In genomic region chr9:109975574-109976327, GRCh38 we compare ENCODE assay signal across 16 cellular contexts.
DNase-seq lines count a peak whose midpoint lies in the region; ATAC-seq and TF ChIP-seq lines count a peak whose summit lies in the region.
"Had no signal": no experiment of that assay in that cellular context is flagged by ENCODE, and none has a peak within 500 bp of the region (broad histone marks: within the 10 kb centered on the region; RNA-seq: fewer than 3 reads in every experiment).

No MANE protein-coding gene starts in this region.

- peaks cover 3% of the 10 kb centered on the region for H3K36me3 Mint-ChIP-seq in activated CD4-positive, alpha-beta T cell treated with anti-CD3 and anti-CD28 coated beads for 36 hours (ENCODE audit: low read depth)
- H3K36me3 Mint-ChIP-seq in activated T-helper 2 cell treated with anti-CD3 and anti-CD28 coated beads, Interferon-gamma antibody, Interleukin-2, Interleukin-4, amounts not matched to agents 10 μg/mL and 5 μg/mL and 100 μg/mL, durations not matched to agents 14 hours and 24 hours and 36 hours (ENCODE audit: low read depth), result no peaks in the 10 kb centered on the region

- H3K4me3 Mint-ChIP-seq in activated CD4-positive, alpha-beta T cell treated with anti-CD3 and anti-CD28 coated beads for 36 hours, result no peak overlapping the region
- H3K4me3 Mint-ChIP-seq in activated T-helper 2 cell treated with anti-CD3 and anti-CD28 coated beads, Interferon-gamma antibody, Interleukin-2, Interleukin-4, amounts not matched to agents 10 μg/mL and 5 μg/mL and 100 μg/mL, durations not matched to agents 14 hours and 24 hours and 36 hours (ENCODE audit: low read depth), result no peak overlapping the region

- H3K27ac ChIP-seq in left lung, result no peak overlapping the region
- H3K27ac ChIP-seq: HL-60 had no signal

- peak; percentile 43 for DNase-seq in activated CD4-positive, alpha-beta T cell treated with anti-CD3 and anti-CD28 coated beads for 36 hours
- DNase-seq in activated CD4-positive, alpha-beta T cell treated with anti-CD3 and anti-CD28 coated beads, Interleukin-2, amount 50 U/mL, for 1 hour, result no peak
- DNase-seq in GM04504 (ENCODE audit: low read depth), result peak; percentile 58
- DNase-seq in activated T-helper 2 cell treated with anti-CD3 and anti-CD28 coated beads, Interferon-gamma antibody, Interleukin-2, Interleukin-4, amounts not matched to agents 10 μg/mL and 5 μg/mL and 100 μg/mL, durations not matched to agents 14 hours and 24 hours and 36 hours (ENCODE audit: low spot score), result no peak
- DNase-seq in left lung, result no peak
- DNase-seq in NCI-H187 treated with DMSO at 0.1 percent for 48 hours (lab: John Stamatoyannopoulos, UW), result no peak
- no peak for DNase-seq in NCI-H128 (lab: John Stamatoyannopoulos, UW; ENCODE audit: unreplicated experiment)
- no peak for DNase-seq in SW480 (ENCODE audit: low spot score)
- DNase-seq: activated CD8-positive, alpha-beta memory T cell treated with anti-CD3 and anti-CD28 coated beads for 24 hours; cortex of kidney; NCI-H187; NCI-H82; T-helper 9 cell had no signal

- H3K27me3 ChIP-seq in left lung, result no peaks in the 10 kb centered on the region

- POLR2A ChIA-PET in activated CD4-positive, alpha-beta T cell treated with anti-CD3 and anti-CD28 coated beads for 36 hours (lab: Charles Lee), result interaction anchor here (2.2 to 3.1 kb wide), 2 partner anchors 41 to 75 kb away, joined by 7 to 8 read pairs; no protein-coding TSS in a partner anchor

- CTCF ChIA-PET in activated CD4-positive, alpha-beta T cell treated with anti-CD3 and anti-CD28 coated beads for 36 hours (lab: Charles Lee), result interaction anchor here (0.6 to 2.7 kb wide), 4 partner anchors 25 to 75 kb away, joined by 3 to 10 read pairs (median 5); no protein-coding TSS in a partner anchor

- peaks cover 0 to 6% of the 10 kb centered on the region in 2 donors for H3K4me1 ChIP-seq in left lung

- intact Hi-C loops in activated CD4-positive, alpha-beta T cell treated with anti-CD3 and anti-CD28 coated beads for 36 hours (cut with DNase I, micrococcal nuclease), result loop anchor here (2.0 to 10.0 kb wide), 7 partner anchors 41 to 1509 kb away; partner anchors contain the start of genes TXN (in 2 of the 2) and ECPAS (in 1 of the 2)
- intact Hi-C loops in activated T-helper 2 cell treated with anti-CD3 and anti-CD28 coated beads, Interferon-gamma antibody, Interleukin-2, Interleukin-4, amounts not matched to agents 10 μg/mL and 5 μg/mL and 100 μg/mL, durations not matched to agents 14 hours and 24 hours and 36 hours (cut with micrococcal nuclease), result loop anchor here (2.0 kb wide), 2 partner anchors 53 to 511 kb away; no protein-coding TSS in a partner anchor
- intact Hi-C loops in left lung (cut with DNase I), result no loop called here

- peak overlapping the region; percentile 89 for H3K27ac Mint-ChIP-seq in activated CD4-positive, alpha-beta T cell treated with anti-CD3 and anti-CD28 coated beads for 36 hours
- peak overlapping the region; percentile 62 for H3K27ac Mint-ChIP-seq in activated T-helper 2 cell treated with anti-CD3 and anti-CD28 coated beads, Interferon-gamma antibody, Interleukin-2, Interleukin-4, amounts not matched to agents 10 μg/mL and 5 μg/mL and 100 μg/mL, durations not matched to agents 14 hours and 24 hours and 36 hours

- no peak overlapping the region for H3K4me3 ChIP-seq in left lung
- H3K4me3 ChIP-seq: lung had no signal

- no peaks in the 10 kb centered on the region for H3K36me3 ChIP-seq in left lung

- no peaks in the 10 kb centered on the region for H3K27me3 Mint-ChIP-seq in activated CD4-positive, alpha-beta T cell treated with anti-CD3 and anti-CD28 coated beads for 36 hours
- H3K27me3 Mint-ChIP-seq in activated T-helper 2 cell treated with anti-CD3 and anti-CD28 coated beads, Interferon-gamma antibody, Interleukin-2, Interleukin-4, amounts not matched to agents 10 μg/mL and 5 μg/mL and 100 μg/mL, durations not matched to agents 14 hours and 24 hours and 36 hours (ENCODE audit: low read depth), result no peaks in the 10 kb centered on the region

- H3K9me3 Mint-ChIP-seq in activated CD4-positive, alpha-beta T cell treated with anti-CD3 and anti-CD28 coated beads for 36 hours (ENCODE audit: low read depth), result peaks cover 7% of the 10 kb centered on the region
- no peaks in the 10 kb centered on the region for H3K9me3 Mint-ChIP-seq in activated T-helper 2 cell treated with anti-CD3 and anti-CD28 coated beads, Interferon-gamma antibody, Interleukin-2, Interleukin-4, amounts not matched to agents 10 μg/mL and 5 μg/mL and 100 μg/mL, durations not matched to agents 14 hours and 24 hours and 36 hours

- no peak for TF ChIP-seq CTCF in left lung (IDR thresholded peaks at IDR 0.05)

- peaks cover 67% of the 10 kb centered on the region for H3K4me1 Mint-ChIP-seq in activated CD4-positive, alpha-beta T cell treated with anti-CD3 and anti-CD28 coated beads for 36 hours
- peaks cover 67% of the 10 kb centered on the region for H3K4me1 Mint-ChIP-seq in activated T-helper 2 cell treated with anti-CD3 and anti-CD28 coated beads, Interferon-gamma antibody, Interleukin-2, Interleukin-4, amounts not matched to agents 10 μg/mL and 5 μg/mL and 100 μg/mL, durations not matched to agents 14 hours and 24 hours and 36 hours (ENCODE audit: low read depth)

- ATAC-seq in activated CD4-positive, alpha-beta T cell treated with anti-CD3 and anti-CD28 coated beads for 36 hours, result no peak
- ATAC-seq in left lung, result peak; percentile 34
- ATAC-seq: HCT116 had no signal

- no peaks in the 10 kb centered on the region for H3K9me3 ChIP-seq in left lung

Comparison
In these comparisons a context has a peak if more than half of its experiments do, and no peak if none do; other contexts are left out.
1. DNase-seq: peak in activated CD4-positive, alpha-beta T cell treated with anti-CD3 and anti-CD28 coated beads for 36 hours (single experiment) and GM04504 (single experiment); none in activated CD4-positive, alpha-beta T cell treated with anti-CD3 and anti-CD28 coated beads, Interleukin-2, amount 50 U/mL, for 1 hour (single experiment), activated T-helper 2 cell treated with anti-CD3 and anti-CD28 coated beads, Interferon-gamma antibody, Interleukin-2, Interleukin-4, amounts not matched to agents 10 μg/mL and 5 μg/mL and 100 μg/mL, durations not matched to agents 14 hours and 24 hours and 36 hours (single experiment), left lung (0 of 2), NCI-H187 treated with DMSO at 0.1 percent for 48 hours (single experiment), NCI-H128 (single experiment) and SW480 (single experiment).
2. intact Hi-C loops: an anchor here in activated CD4-positive, alpha-beta T cell treated with anti-CD3 and anti-CD28 coated beads for 36 hours (2.0 to 10.0 kb wide) and activated T-helper 2 cell treated with anti-CD3 and anti-CD28 coated beads, Interferon-gamma antibody, Interleukin-2, Interleukin-4, amounts not matched to agents 10 μg/mL and 5 μg/mL and 100 μg/mL, durations not matched to agents 14 hours and 24 hours and 36 hours (2.0 kb wide); none called in left lung.